Comparison of ENCODE assay signal across 23 cellular contexts in the genomic region with DNA sequence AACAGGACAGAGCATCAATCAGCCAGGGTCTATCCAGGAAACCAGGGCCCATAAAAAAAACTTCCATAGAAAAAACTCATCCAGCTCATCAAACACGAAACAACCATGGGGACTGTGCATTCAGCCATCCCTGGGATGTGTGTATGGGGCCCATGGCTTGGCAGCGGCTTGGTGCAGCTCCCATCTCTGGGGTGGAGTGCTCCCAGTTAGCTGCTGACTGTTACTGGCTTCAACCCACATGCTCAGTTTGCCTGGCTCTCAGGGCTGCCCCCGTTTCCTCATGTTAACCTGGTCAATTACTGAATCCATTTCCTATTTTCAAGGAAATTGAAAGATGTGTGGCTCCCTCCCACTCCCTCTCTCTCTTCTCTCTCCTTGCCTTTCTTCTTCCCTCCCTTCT. TPM values are rescaled to one million over a fixed set of nuclear protein-coding genes. Genes with fewer than 3 reads are reported as not detected.
"Had no signal": no experiment of that assay in that cellular context is flagged by ENCODE, and none has a peak within 500 bp of the region (broad histone marks: within the 10 kb centered on the region; RNA-seq: fewer than 3 reads in every experiment).

No MANE protein-coding gene starts in this region.

- H3K27ac ChIP-seq: SJSA1, SK-N-MC had no signal

- DNase-seq: IMR-90, Karpas-422, KG1, MG63, NCI-H1092 treated with DMSO at 0.1 percent for 48 hours, NCI-H1436, NCI-H187, NCI-H2029, NCI-H2081 treated with DMSO at 0.1 percent for 48 hours, NCI-H2171, NCI-H226, NCI-H446, NCI-H510A, NCI-H524 treated with DMSO at 0.1 percent for 48 hours, NCI-H69, NCI-H774, Right ventricle myocardium superior, RPMI8226, SIG-M5 had no signal

- H3K4me3 ChIP-seq: MG63, SJSA1, SK-N-MC had no signal

- H3K36me3 ChIP-seq: MG63, SJSA1 had no signal

- H3K9me3 ChIP-seq: MG63, SJSA1 had no signal

- H3K4me1 ChIP-seq: SJSA1 had no signal

RNA-seq across cellular contexts. Expression of gene STUM, which starts 37.3 kb away (rescaled TPM):
- total RNA-seq: HepG2, HT1080, IMR-90 had no signal
- polyA plus RNA-seq: HepG2, IMR-90 had no signal
